In genomic region chr6:2653369-2654032, GRCh38 we compare ENCODE assay signal across 23 cellular contexts.
"Had no signal": no experiment of that assay in that cellular context is flagged by ENCODE, and none has a peak within 500 bp of the region (broad histone marks: within the 10 kb centered on the region; RNA-seq: fewer than 3 reads in every experiment).

No MANE protein-coding gene starts in this region.

- H3K4me3 Mint-ChIP-seq: naive thymus-derived CD4-positive, alpha-beta T cell; natural killer cell; nephron; neural progenitor cell; stimulated activated naive B cell treated with anti-CD40 and anti-IgM and Interleukin-4, amounts not matched to agents 10 μg/mL and 1 μg/mL and 100 μg/mL, for 72 hours had no signal

- H3K27ac Mint-ChIP-seq: naive thymus-derived CD4-positive, alpha-beta T cell; natural killer cell; nephron; neural progenitor cell; progenitor cell of endocrine pancreas; stimulated activated naive B cell treated with anti-CD40 and anti-IgM and Interleukin-4, amounts not matched to agents 10 μg/mL and 1 μg/mL and 100 μg/mL, for 72 hours had no signal

- DNase-seq: naive thymus-derived CD4-positive, alpha-beta T cell; natural killer cell; occipital lobe; ovary; posterior cingulate gyrus; psoas muscle; right cardiac atrium; right lobe of liver; spleen; stimulated activated CD4-positive, alpha-beta T cell treated with anti-CD3 and anti-CD28 coated beads, Interleukin-12 subunit alpha, Interleukin-12 subunit beta, amount 100 ng/mL, for 4 hours; stimulated activated CD4-positive, alpha-beta T cell treated with anti-CD3 and anti-CD28 coated beads, Interleukin-1b, Interleukin-23, amount 100 ng/mL, for 48 hours; stimulated activated CD4-positive, alpha-beta T cell treated with anti-CD3 and anti-CD28 coated beads, Interleukin-4, amount 100 ng/mL, for 1 hour; stimulated activated CD4-positive, alpha-beta T cell treated with anti-CD3 and anti-CD28 coated beads, Interleukin-4, amount 100 ng/mL, for 4 hours; stimulated activated CD8-positive, alpha-beta memory T cell treated with anti-CD3 and anti-CD28 coated beads, Interleukin-4, amount 100 ng/mL, for 48 hours; stimulated activated naive B cell treated with anti-CD40 and anti-IgM and Interleukin-4, amounts not matched to agents 10 μg/mL and 1 μg/mL and 100 μg/mL, for 72 hours; stimulated activated naive CD4-positive, alpha-beta T cell treated with Interleukin-2 at 50 U/mL for 16 hours; stomach; thyroid gland; trophoblast cell; upper lobe of left lung had no signal

- H3K4me1 Mint-ChIP-seq: naive thymus-derived CD4-positive, alpha-beta T cell; natural killer cell had no signal

- H3K27me3 Mint-ChIP-seq: progenitor cell of endocrine pancreas had no signal

- H3K36me3 Mint-ChIP-seq: natural killer cell, neural progenitor cell had no signal

- ATAC-seq: naive thymus-derived CD4-positive, alpha-beta T cell; natural killer cell; psoas muscle; right cardiac atrium; right lobe of liver; stimulated activated naive B cell treated with anti-CD40 and anti-IgM and Interleukin-4, amounts not matched to agents 10 μg/mL and 1 μg/mL and 100 μg/mL, for 72 hours had no signal
